In the genomic region with DNA sequence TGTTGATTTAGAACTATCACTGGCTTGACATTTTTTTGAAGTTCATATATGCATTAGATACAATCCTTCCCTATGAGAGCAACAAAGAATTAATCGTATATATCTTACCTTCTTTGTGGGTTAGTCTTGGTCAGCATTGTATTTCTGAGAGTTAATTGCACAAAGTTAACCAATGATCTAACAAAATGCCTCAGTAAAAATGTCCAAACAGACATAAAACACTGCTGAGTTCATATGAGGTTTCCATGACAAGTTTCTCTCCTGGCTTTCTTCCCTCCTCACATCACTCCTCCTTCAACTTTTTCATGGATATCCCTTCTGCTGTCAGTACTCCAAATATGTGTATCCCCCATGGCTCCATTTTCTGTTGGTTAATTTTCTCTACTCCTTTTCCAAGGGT, we compare ENCODE assay signal across 27 cellular contexts. TPM values are rescaled to one million over a fixed set of nuclear protein-coding genes. Genes with fewer than 3 reads are reported as not detected.
"Had no signal": no experiment of that assay in that cellular context is flagged by ENCODE, and none has a peak within 500 bp of the region (broad histone marks: within the 10 kb centered on the region; RNA-seq: fewer than 3 reads in every experiment).

No MANE protein-coding gene starts in this region.

- H3K27me3 ChIP-seq: foreskin keratinocyte, gastroesophageal sphincter had no signal

- DNase-seq: effector CD8-positive, alpha-beta T cell; effector memory CD8-positive, alpha-beta T cell; endodermal cell; erythroblast; esophagus squamous epithelium; foreskin keratinocyte; heart left ventricle; hippocampal formation; left cardiac atrium; left lung; left ventricle myocardium superior; lower lobe of right lung; mesenchymal stem cell; mucosa of descending colon; naive B cell had no signal

- H3K4me3 Mint-ChIP-seq: dendritic cell treated with granulocyte-macrophage colony-stimulating factor and Interleukin-4, amounts not matched to agents 40 ng/mL and 50 ng/mL, for 4 days; effector memory CD8-positive, alpha-beta T cell; endodermal cell; mesothelial cell of epicardium; naive B cell had no signal

- ATAC-seq: effector memory CD8-positive, alpha-beta T cell; esophagus mucosa; foreskin keratinocyte; gastroesophageal sphincter; heart left ventricle; left cardiac atrium; left lung; left ventricle myocardium superior; lower lobe of right lung; mucosa of descending colon had no signal

- H3K36me3 Mint-ChIP-seq: mesothelial cell of epicardium, naive B cell had no signal

- H3K9me3 ChIP-seq: esophagus squamous epithelium, gastroesophageal sphincter, heart left ventricle, left lung, lower lobe of right lung, mucosa of descending colon had no signal

- H3K27ac ChIP-seq: coronary artery, epithelial cell of prostate, esophagus squamous epithelium, foreskin keratinocyte, gastroesophageal sphincter, heart left ventricle, left lung, lower lobe of right lung had no signal

- H3K4me1 Mint-ChIP-seq: naive B cell had no signal

- H3K4me3 ChIP-seq: coronary artery, esophagus squamous epithelium, gastroesophageal sphincter, heart left ventricle, left lung, lower lobe of right lung, mucosa of descending colon had no signal

- H3K27ac Mint-ChIP-seq: dendritic cell treated with granulocyte-macrophage colony-stimulating factor and Interleukin-4, amounts not matched to agents 40 ng/mL and 50 ng/mL, for 4 days; effector memory CD8-positive, alpha-beta T cell; endodermal cell; mesothelial cell of epicardium; naive B cell had no signal

- H3K9me3 Mint-ChIP-seq: dendritic cell treated with granulocyte-macrophage colony-stimulating factor and Interleukin-4, amounts not matched to agents 40 ng/mL and 50 ng/mL, for 4 days; effector memory CD8-positive, alpha-beta T cell; endodermal cell; mesothelial cell of epicardium; naive B cell had no signal

- H3K36me3 ChIP-seq: esophagus squamous epithelium, gastroesophageal sphincter, heart left ventricle, left lung, lower lobe of right lung had no signal

- H3K4me1 ChIP-seq: esophagus squamous epithelium, left lung, lower lobe of right lung had no signal

RNA-seq across cellular contexts. Expression of gene MOGAT2, which starts 57.8 kb away (rescaled TPM):
- total RNA-seq: dermis microvascular lymphatic vessel endothelial cell, endodermal cell, esophagus squamous epithelium, fibroblast of lung, foreskin keratinocyte, frontal cortex, kidney epithelial cell, left lung, lower lobe of right lung, lung microvascular endothelial cell, mesothelial cell of epicardium, myocyte had no signal
